1 cellular context compared by ENCODE assay signal in genomic region chr12:79006306-79006705, GRCh38.
TF ChIP-seq lines count a peak whose summit lies in the region.

No MANE protein-coding gene starts in this region.

TF ChIP-seq in Ishikawa, 13 proteins besides CTCF, POLR2A, EP300 and RAD21 (continued from another document):
- TF ChIP-seq MAX (IDR thresholded peaks at IDR 0.05): no peak
- no peak for TF ChIP-seq EGR1 (IDR thresholded peaks at IDR 0.05)
- no peak for TF ChIP-seq CEBPB (IDR thresholded peaks at IDR 0.05)
- TF ChIP-seq TEAD4 (IDR thresholded peaks at IDR 0.05): no peak
- TF ChIP-seq CREB1 (IDR thresholded peaks at IDR 0.05; ENCODE audit: low read depth): no peak
- TF ChIP-seq ZBTB7A (IDR thresholded peaks at IDR 0.05; ENCODE audit: low read depth): no peak
- TF ChIP-seq FOXM1 (IDR thresholded peaks at IDR 0.05; ENCODE audit: borderline replicate concordance, low read depth): no peak
